ENCODE assay signal across 27 cellular contexts in the genomic region with DNA sequence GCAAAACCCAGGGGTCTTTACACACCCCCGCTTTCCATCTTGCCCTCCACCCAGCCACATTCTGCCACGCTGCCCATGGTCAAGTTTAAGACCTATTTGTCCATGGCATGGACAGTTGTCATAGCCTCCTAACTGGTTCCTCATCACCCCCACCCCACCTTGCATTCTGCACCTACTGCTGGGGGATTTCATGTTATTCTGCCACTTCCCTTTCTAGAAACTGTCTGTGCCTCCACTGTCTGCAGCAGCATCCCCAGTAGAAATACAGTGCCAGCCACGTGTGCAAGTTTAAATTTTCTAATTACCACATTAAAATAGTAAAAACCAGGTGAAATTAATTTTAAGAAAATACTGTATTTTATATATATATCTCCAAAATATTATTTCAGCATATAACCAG.
"Had no signal": no experiment of that assay in that cellular context is flagged by ENCODE, and none has a peak within 500 bp of the region (broad histone marks: within the 10 kb centered on the region; RNA-seq: fewer than 3 reads in every experiment).

No MANE protein-coding gene starts in this region.

- H3K4me2 ChIP-seq: neural progenitor cell had no signal

- H2AFZ ChIP-seq: neural progenitor cell, parathyroid adenoma had no signal

- H3K27ac ChIP-seq: brain microvascular endothelial cell, epithelial cell of prostate, left ventricle myocardium inferior, neural progenitor cell, parathyroid adenoma, psoas muscle, thyroid gland, upper lobe of left lung, VCaP had no signal

- FAIRE-seq: astrocyte, frontal cortex, islet of Langerhans, TTC549 had no signal

- H3K4me3 Mint-ChIP-seq: activated naive CD8-positive, alpha-beta T cell treated with anti-CD3 and anti-CD28 coated beads, Interleukin-2, amount 10 ng/mL, durations not matched to agents 7 days and 5 days; natural killer cell; neural progenitor cell; stimulated activated naive CD8-positive, alpha-beta T cell treated with anti-CD3 and anti-CD28 coated beads, Interleukin-15, Interleukin-2, amounts not matched to agents 100 ng/mL and 50 ng/mL, for 24 hours had no signal

- H3K27me3 ChIP-seq: brain microvascular endothelial cell, neural progenitor cell, thyroid gland, upper lobe of left lung had no signal

- H3K27ac Mint-ChIP-seq: activated naive CD8-positive, alpha-beta T cell treated with anti-CD3 and anti-CD28 coated beads, Interleukin-2, amount 10 ng/mL, durations not matched to agents 7 days and 5 days; natural killer cell had no signal

- H3K4me3 ChIP-seq: left ventricle myocardium inferior, lung, neural progenitor cell, psoas muscle, thyroid gland, upper lobe of left lung had no signal

- H3K27me3 Mint-ChIP-seq: activated naive CD8-positive, alpha-beta T cell treated with anti-CD3 and anti-CD28 coated beads, Interleukin-2, amount 10 ng/mL, durations not matched to agents 7 days and 5 days; stimulated activated naive CD8-positive, alpha-beta T cell treated with anti-CD3 and anti-CD28 coated beads, Interleukin-15, Interleukin-2, amounts not matched to agents 100 ng/mL and 50 ng/mL, for 24 hours had no signal

- H3K36me3 Mint-ChIP-seq: natural killer cell had no signal

- ATAC-seq: activated T-cell treated with anti-CD3 and anti-CD28 coated beads, Interleukin-2, amount 50 U/mL, for 72 hours; natural killer cell had no signal

- H3K36me3 ChIP-seq: neural progenitor cell had no signal

- H3K9me3 ChIP-seq: left ventricle myocardium inferior, psoas muscle, thyroid gland, upper lobe of left lung had no signal

- H3K4me1 ChIP-seq: neural progenitor cell, parathyroid adenoma, upper lobe of left lung had no signal

- DNase-seq: activated CD4-positive, alpha-beta T cell treated with anti-CD3 and anti-CD28 coated beads for 4 hours; activated CD4-positive, alpha-beta T cell treated with anti-CD3 and anti-CD28 coated beads, Interleukin-2, amount 50 U/mL, for 4 hours; activated effector memory CD4-positive, alpha-beta T cell treated with Interleukin-2 at 50 U/mL for 16 hours; activated naive CD4-positive, alpha-beta T cell treated with Interleukin-2 at 50 U/mL for 16 hours; activated naive CD8-positive, alpha-beta T cell treated with anti-CD3 and anti-CD28 coated beads, Interleukin-2, amount 10 ng/mL, durations not matched to agents 7 days and 5 days; activated T-cell treated with anti-CD3 and anti-CD28 coated beads for 4 hours; activated T-cell treated with anti-CD3 and anti-CD28 coated beads, Interleukin-2, amount 50 U/mL, for 72 hours; brain microvascular endothelial cell; left ventricle myocardium inferior; mesendoderm; natural killer cell; occipital lobe; psoas muscle; stimulated activated CD4-positive, alpha-beta T cell treated with anti-CD3 and anti-CD28 coated beads, Interleukin-15, amount 100 ng/mL, for 24 hours; T-helper 9 cell; thyroid gland; upper lobe of left lung had no signal

- H3K9ac ChIP-seq: neural progenitor cell, parathyroid adenoma had no signal
